In genomic region chr19:53381376-53381775, GRCh38 we compare ENCODE assay signal across 3 cellular contexts.
A peak's percentile ranks its signal among the peaks of the same experiment; 100 is the strongest.
TF ChIP-seq lines count a peak whose summit lies in the region.

No MANE protein-coding gene starts in this region.

TF ChIP-seq in liver, 16 proteins besides CTCF, POLR2A, EP300 and RAD21:
- TF ChIP-seq YY1 (IDR thresholded peaks at IDR 0.05) = no peak
- no peak for TF ChIP-seq HNF4G (IDR thresholded peaks at IDR 0.05)
- TF ChIP-seq HNF4A (conservative IDR thresholded peaks at IDR 0.05) = no peak
- no peak for TF ChIP-seq GABPA (IDR thresholded peaks at IDR 0.05 in 1 of 2, conservative IDR thresholded peaks at IDR 0.05 in 1 of 2)
- no peak for TF ChIP-seq ZBTB33 (IDR thresholded peaks at IDR 0.05)
- no peak for TF ChIP-seq NR2F2 (IDR thresholded peaks at IDR 0.05)

TF ChIP-seq in HepG2, 621 proteins besides CTCF, POLR2A, EP300 and RAD21:
- TF ChIP-seq, protein P1, sequence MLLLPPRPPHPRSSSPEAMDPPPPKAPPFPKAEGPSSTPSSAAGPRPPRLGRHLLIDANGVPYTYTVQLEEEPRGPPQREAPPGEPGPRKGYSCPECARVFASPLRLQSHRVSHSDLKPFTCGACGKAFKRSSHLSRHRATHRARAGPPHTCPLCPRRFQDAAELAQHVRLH (CRISPR knock-in tag; IDR thresholded peaks at IDR 0.05; ENCODE audit: borderline replicate concordance, low read depth) = no peak
- TF ChIP-seq SMC3 (IDR thresholded peaks at IDR 0.05; ENCODE audit: low read length) = no peak
- no peak for TF ChIP-seq SMARCE1 (IDR thresholded peaks at IDR 0.05; ENCODE audit: borderline replicate concordance)
- TF ChIP-seq SRF (IDR thresholded peaks at IDR 0.05; ENCODE audit: low read depth, low read length) = no peak
- no peak for TF ChIP-seq ZNF276 (CRISPR knock-in tag; IDR thresholded peaks at IDR 0.05; ENCODE audit: low read depth)
- TF ChIP-seq, protein P2, sequence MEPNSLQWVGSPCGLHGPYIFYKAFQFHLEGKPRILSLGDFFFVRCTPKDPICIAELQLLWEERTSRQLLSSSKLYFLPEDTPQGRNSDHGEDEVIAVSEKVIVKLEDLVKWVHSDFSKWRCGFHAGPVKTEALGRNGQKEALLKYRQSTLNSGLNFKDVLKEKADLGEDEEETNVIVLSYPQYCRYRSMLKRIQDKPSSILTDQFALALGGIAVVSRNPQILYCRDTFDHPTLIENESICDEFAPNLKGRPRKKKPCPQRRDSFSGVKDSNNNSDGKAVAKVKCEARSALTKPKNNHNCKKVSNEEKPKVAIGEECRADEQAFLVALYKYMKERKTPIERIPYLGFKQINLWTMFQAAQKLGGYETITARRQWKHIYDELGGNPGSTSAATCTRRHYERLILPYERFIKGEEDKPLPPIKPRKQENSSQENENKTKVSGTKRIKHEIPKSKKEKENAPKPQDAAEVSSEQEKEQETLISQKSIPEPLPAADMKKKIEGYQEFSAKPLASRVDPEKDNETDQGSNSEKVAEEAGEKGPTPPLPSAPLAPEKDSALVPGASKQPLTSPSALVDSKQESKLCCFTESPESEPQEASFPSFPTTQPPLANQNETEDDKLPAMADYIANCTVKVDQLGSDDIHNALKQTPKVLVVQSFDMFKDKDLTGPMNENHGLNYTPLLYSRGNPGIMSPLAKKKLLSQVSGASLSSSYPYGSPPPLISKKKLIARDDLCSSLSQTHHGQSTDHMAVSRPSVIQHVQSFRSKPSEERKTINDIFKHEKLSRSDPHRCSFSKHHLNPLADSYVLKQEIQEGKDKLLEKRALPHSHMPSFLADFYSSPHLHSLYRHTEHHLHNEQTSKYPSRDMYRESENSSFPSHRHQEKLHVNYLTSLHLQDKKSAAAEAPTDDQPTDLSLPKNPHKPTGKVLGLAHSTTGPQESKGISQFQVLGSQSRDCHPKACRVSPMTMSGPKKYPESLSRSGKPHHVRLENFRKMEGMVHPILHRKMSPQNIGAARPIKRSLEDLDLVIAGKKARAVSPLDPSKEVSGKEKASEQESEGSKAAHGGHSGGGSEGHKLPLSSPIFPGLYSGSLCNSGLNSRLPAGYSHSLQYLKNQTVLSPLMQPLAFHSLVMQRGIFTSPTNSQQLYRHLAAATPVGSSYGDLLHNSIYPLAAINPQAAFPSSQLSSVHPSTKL (CRISPR knock-in tag; IDR thresholded peaks at IDR 0.05) = no peak
- TF ChIP-seq ATF7-NPFF (CRISPR knock-in tag; IDR thresholded peaks at IDR 0.05; ENCODE audit: low read depth) = no peak
- TF ChIP-seq HNRNPL (IDR thresholded peaks at IDR 0.05; ENCODE audit: low read depth, low read length) = no peak
- TF ChIP-seq ZFP37 (CRISPR knock-in tag; IDR thresholded peaks at IDR 0.05; ENCODE audit: borderline replicate concordance) = no peak
- no peak for TF ChIP-seq IRX3 (CRISPR knock-in tag; IDR thresholded peaks at IDR 0.05; ENCODE audit: borderline replicate concordance, low read depth)
- no peak for TF ChIP-seq ZBTB39 (CRISPR knock-in tag; IDR thresholded peaks at IDR 0.05)

TF ChIP-seq in H1, 55 proteins besides CTCF, POLR2A, EP300 and RAD21:
- TF ChIP-seq SP4 (IDR thresholded peaks at IDR 0.05; ENCODE audit: low read length) = no peak
- peak; percentile 42; the same call in 1 of the 2 replicates for TF ChIP-seq ZNF274 (IDR thresholded peaks at IDR 0.05; ENCODE audit: borderline replicate concordance, extremely low read depth, low read length)
